ENCODE assay signal across 8 cellular contexts in genomic region chr13:114146629-114147028, GRCh38. TPM values are rescaled to one million over a fixed set of nuclear protein-coding genes. Genes with fewer than 3 reads are reported as not detected.
A peak's percentile ranks its signal among the peaks of the same experiment; 100 is the strongest.
DNase-seq lines count a peak whose midpoint lies in the region; ATAC-seq and TF ChIP-seq lines count a peak whose summit lies in the region.
"Had no signal": no experiment of that assay in that cellular context is flagged by ENCODE, and none has a peak within 500 bp of the region (broad histone marks: within the 10 kb centered on the region; RNA-seq: fewer than 3 reads in every experiment).

No MANE protein-coding gene starts in this region.

- CTCF ChIA-PET in Caco-2 (lab: Charles Lee): no interaction called here
- CTCF ChIA-PET in naive thymus-derived CD4-positive, alpha-beta T cell (lab: Charles Lee): interaction anchor here (0.9 to 1.0 kb wide), 2 partner anchors 16 to 79 kb away, joined by 3 to 5 read pairs; no protein-coding TSS in a partner anchor

- no peak for TF ChIP-seq POLR2A in gastroesophageal sphincter (IDR thresholded peaks at IDR 0.05)

- H3K36me3 Mint-ChIP-seq in Caco-2 (ENCODE audit: insufficient read depth, unreplicated experiment): no peaks in the 10 kb centered on the region
- H3K36me3 Mint-ChIP-seq in activated T-helper 1 cell treated with anti-CD3 and anti-CD28 coated beads, Interleukin-12 subunit alpha, Interleukin-12 subunit beta, Interleukin-2, Interleukin-4 antibody, amounts not matched to agents 30 ng/mL and 10 ng/mL and 1 ng/mL, durations not matched to agents 14 hours and 24 hours and 36 hours (ENCODE audit: low read depth): peaks cover 2% of the 10 kb centered on the region
- H3K36me3 Mint-ChIP-seq in naive thymus-derived CD4-positive, alpha-beta T cell: peaks cover 0 to 14% (median 3%) of the 10 kb centered on the region in 5 donors

- TF ChIP-seq CTCF in Caco-2 (IDR thresholded peaks at IDR 0.05; ENCODE audit: insufficient read depth in 1 of 2, low read depth in 1 of 2, low read length in 1 of 2, severe bottlenecking in 1 of 2, unreplicated experiment in 1 of 2): peak in 1 of 2 experiments; percentile 37
- no peak for TF ChIP-seq CTCF in gastroesophageal sphincter (IDR thresholded peaks at IDR 0.05)

- WGBS in gastroesophageal sphincter (ENCODE audit: low coverage in 1 of 2), 2 donors: 33% methylated on average over 1 of the region's 10 CpGs; no CpG with 5 or more reads in 1 of the 2 donors

- peak overlapping the region; percentile 74 for H3K27ac ChIP-seq in naive thymus-derived CD4-positive, alpha-beta T cell (ENCODE audit: low read depth, low read length)
- no peak overlapping the region for H3K27ac ChIP-seq in gastroesophageal sphincter

- H3K4me1 ChIP-seq in Caco-2: no peaks in the 10 kb centered on the region
- H3K4me1 ChIP-seq in naive thymus-derived CD4-positive, alpha-beta T cell (ENCODE audit: control insufficient read depth in 2 of 2, insufficient read depth in 2 of 2, low read length in 2 of 2): peaks cover 89 to 94% of the 10 kb centered on the region in 2 donors
- H3K4me1 ChIP-seq in gastroesophageal sphincter: peaks cover 0 to 12% (median 11%) of the 10 kb centered on the region in 3 donors

- POLR2A ChIA-PET in Caco-2 (lab: Charles Lee): interaction anchor here (0.6 kb wide), 1 partner anchor 80 kb away, joined by 4 read pairs; no protein-coding TSS in a partner anchor
- POLR2A ChIA-PET in naive thymus-derived CD4-positive, alpha-beta T cell (lab: Charles Lee): interaction anchor here (0.7 to 5.2 kb wide), 3 partner anchors 11 to 18 kb away, joined by 3 to 128 read pairs (median 100); partner anchors contain the start of gene RASA3

- intact Hi-C loops in Caco-2 (cut with micrococcal nuclease; ENCODE audit: unreplicated experiment): no loop called here
- intact Hi-C loops in activated T-helper 1 cell treated with anti-CD3 and anti-CD28 coated beads, Interleukin-12 subunit alpha, Interleukin-12 subunit beta, Interleukin-2, Interleukin-4 antibody, amounts not matched to agents 30 ng/mL and 10 ng/mL and 1 ng/mL, durations not matched to agents 14 hours and 24 hours and 36 hours (cut with micrococcal nuclease): loop anchor here (5.0 kb wide), 2 partner anchors 34 to 329 kb away; no protein-coding TSS in a partner anchor
- intact Hi-C loops in naive thymus-derived CD4-positive, alpha-beta T cell (cut with micrococcal nuclease): no loop called here

- no TSS peak for BruUV-seq in Caco-2 (replicated peaks; lab: Mats Ljungman, UMichigan)

- H3K36me3 ChIP-seq in Caco-2 (ENCODE audit: control insufficient read depth, insufficient read depth, low read length): no peaks in the 10 kb centered on the region
- no peaks in the 10 kb centered on the region for H3K36me3 ChIP-seq in H7 (replicated peaks; ENCODE audit: control insufficient read depth, insufficient read depth, low read length)
- H3K36me3 ChIP-seq in naive thymus-derived CD4-positive, alpha-beta T cell (ENCODE audit: control insufficient read depth in 2 of 3, insufficient read depth in 3 of 3, low read length in 3 of 3): no peaks in the 10 kb centered on the region
- no peaks in the 10 kb centered on the region for H3K36me3 ChIP-seq in gastroesophageal sphincter

- DNase-seq in Caco-2 (peak; percentile 28 to 32), H7 (peak; percentile 90), NCI-H446 treated with DMSO at 0.1 percent for 48 hours (lab: John Stamatoyannopoulos, UW) (no peak), NCI-H1092 (lab: John Stamatoyannopoulos, UW) (no peak)
- DNase-seq in activated T-helper 1 cell treated with anti-CD3 and anti-CD28 coated beads, Interleukin-12 subunit alpha, Interleukin-12 subunit beta, Interleukin-2, Interleukin-4 antibody, amounts not matched to agents 30 ng/mL and 10 ng/mL and 1 ng/mL, durations not matched to agents 14 hours and 24 hours and 36 hours (ENCODE audit: low spot score): no peak
- DNase-seq in naive thymus-derived CD4-positive, alpha-beta T cell: no peak

- no peak for TF ChIP-seq EP300 in gastroesophageal sphincter (IDR thresholded peaks at IDR 0.05)

- H3K27me3 ChIP-seq in Caco-2 (replicated peaks; ENCODE audit: control insufficient read depth, insufficient read depth, low read length) (no peaks in the 10 kb centered on the region), H7 (ENCODE audit: control insufficient read depth, insufficient read depth, low read length) (no peaks in the 10 kb centered on the region), gastroesophageal sphincter (no peaks in the 10 kb centered on the region)
- no peaks in the 10 kb centered on the region for H3K27me3 ChIP-seq in naive thymus-derived CD4-positive, alpha-beta T cell (ENCODE audit: control insufficient read depth in 2 of 2, insufficient read depth in 2 of 2, low read length in 2 of 2)

- H3K27ac Mint-ChIP-seq in Caco-2 (ENCODE audit: unreplicated experiment): no peak overlapping the region
- peak overlapping the region; percentile 50 for H3K27ac Mint-ChIP-seq in activated T-helper 1 cell treated with anti-CD3 and anti-CD28 coated beads, Interleukin-12 subunit alpha, Interleukin-12 subunit beta, Interleukin-2, Interleukin-4 antibody, amounts not matched to agents 30 ng/mL and 10 ng/mL and 1 ng/mL, durations not matched to agents 14 hours and 24 hours and 36 hours
- H3K27ac Mint-ChIP-seq in naive thymus-derived CD4-positive, alpha-beta T cell: peak overlapping the region in 1 of 9 donors; percentile 71

- ATAC-seq in naive thymus-derived CD4-positive, alpha-beta T cell: no peak
- no peak for ATAC-seq in gastroesophageal sphincter

- H3K4me3 ChIP-seq in Caco-2 (ENCODE audit: low read depth, low read length) (no peak overlapping the region), H7 (ENCODE audit: insufficient read depth, low read depth, low read length) (no peak overlapping the region), gastroesophageal sphincter (no peak overlapping the region)
- peak overlapping the region; percentile 13 for H3K4me3 ChIP-seq in naive thymus-derived CD4-positive, alpha-beta T cell (ENCODE audit: low read length)

- H3K4me1 Mint-ChIP-seq in Caco-2 (ENCODE audit: low read depth, unreplicated experiment): no peaks in the 10 kb centered on the region
- H3K4me1 Mint-ChIP-seq in activated T-helper 1 cell treated with anti-CD3 and anti-CD28 coated beads, Interleukin-12 subunit alpha, Interleukin-12 subunit beta, Interleukin-2, Interleukin-4 antibody, amounts not matched to agents 30 ng/mL and 10 ng/mL and 1 ng/mL, durations not matched to agents 14 hours and 24 hours and 36 hours (ENCODE audit: low read depth): peaks cover 66% of the 10 kb centered on the region
- H3K4me1 Mint-ChIP-seq in naive thymus-derived CD4-positive, alpha-beta T cell: peaks cover 50 to 69% (median 68%) of the 10 kb centered on the region in 7 donors

- no peaks in the 10 kb centered on the region for H3K9me3 Mint-ChIP-seq in Caco-2 (ENCODE audit: unreplicated experiment)
- H3K9me3 Mint-ChIP-seq in activated T-helper 1 cell treated with anti-CD3 and anti-CD28 coated beads, Interleukin-12 subunit alpha, Interleukin-12 subunit beta, Interleukin-2, Interleukin-4 antibody, amounts not matched to agents 30 ng/mL and 10 ng/mL and 1 ng/mL, durations not matched to agents 14 hours and 24 hours and 36 hours: no peaks in the 10 kb centered on the region
- H3K9me3 Mint-ChIP-seq in naive thymus-derived CD4-positive, alpha-beta T cell: peaks cover 0 to 2% (median 0%) of the 10 kb centered on the region in 11 donors

- H3K27me3 Mint-ChIP-seq in Caco-2 (ENCODE audit: insufficient read depth, unreplicated experiment): peaks cover 3% of the 10 kb centered on the region
- peaks cover 2% of the 10 kb centered on the region for H3K27me3 Mint-ChIP-seq in activated T-helper 1 cell treated with anti-CD3 and anti-CD28 coated beads, Interleukin-12 subunit alpha, Interleukin-12 subunit beta, Interleukin-2, Interleukin-4 antibody, amounts not matched to agents 30 ng/mL and 10 ng/mL and 1 ng/mL, durations not matched to agents 14 hours and 24 hours and 36 hours (ENCODE audit: insufficient read depth)
- peaks cover 0 to 15% (median 0%) of the 10 kb centered on the region in 5 donors for H3K27me3 Mint-ChIP-seq in naive thymus-derived CD4-positive, alpha-beta T cell

- H3K4me3 Mint-ChIP-seq in Caco-2 (ENCODE audit: unreplicated experiment): no peak overlapping the region
- peak overlapping the region; percentile 48 for H3K4me3 Mint-ChIP-seq in activated T-helper 1 cell treated with anti-CD3 and anti-CD28 coated beads, Interleukin-12 subunit alpha, Interleukin-12 subunit beta, Interleukin-2, Interleukin-4 antibody, amounts not matched to agents 30 ng/mL and 10 ng/mL and 1 ng/mL, durations not matched to agents 14 hours and 24 hours and 36 hours
- H3K4me3 Mint-ChIP-seq in naive thymus-derived CD4-positive, alpha-beta T cell: peak overlapping the region in 8 of 10 donors; percentile 49 to 77 (median 66)

- H3K9me3 ChIP-seq in Caco-2: no peaks in the 10 kb centered on the region
- H3K9me3 ChIP-seq in naive thymus-derived CD4-positive, alpha-beta T cell (ENCODE audit: control insufficient read depth in 2 of 3, low read length in 3 of 3): no peaks in the 10 kb centered on the region
- H3K9me3 ChIP-seq in gastroesophageal sphincter: no peaks in the 10 kb centered on the region

RNA-seq across cellular contexts. Expression of gene RASA3, which starts 14.2 kb away (rescaled TPM):
- total RNA-seq in Caco-2 (2022): 0.88 and 0.95 TPM in 2 replicates
- 15.3 and 16.5 TPM in 2 replicates for total RNA-seq in H7 (2014; rRNA removed; shearing (Covaris generic))
- total RNA-seq in activated T-helper 1 cell treated with anti-CD3 and anti-CD28 coated beads, Interleukin-12 subunit alpha, Interleukin-12 subunit beta, Interleukin-2, Interleukin-4 antibody, amounts not matched to agents 30 ng/mL and 10 ng/mL and 1 ng/mL, durations not matched to agents 14 hours and 24 hours and 36 hours: 22.9 and 23.5 TPM in 2 replicates
- 100 to 1,000 TPM; 110 to 227 (median 199) TPM for total RNA-seq in naive thymus-derived CD4-positive, alpha-beta T cell
- polyA plus RNA-seq in naive thymus-derived CD4-positive, alpha-beta T cell: 100 to 1,000 TPM; 109 to 195 TPM
- 10 to 100 TPM; 25.0 to 43.1 (median 30.2) TPM for total RNA-seq in gastroesophageal sphincter

RNA-seq across cellular contexts. Expression of gene CFAP97D2, which starts 32.4 kb away (rescaled TPM):
- total RNA-seq in Caco-2 (2022): not detected in 2 replicates
- not detected in 2 replicates for total RNA-seq in H7 (2014; rRNA removed; shearing (Covaris generic))
- not detected in 2 replicates for total RNA-seq in activated T-helper 1 cell treated with anti-CD3 and anti-CD28 coated beads, Interleukin-12 subunit alpha, Interleukin-12 subunit beta, Interleukin-2, Interleukin-4 antibody, amounts not matched to agents 30 ng/mL and 10 ng/mL and 1 ng/mL, durations not matched to agents 14 hours and 24 hours and 36 hours
- 1 to 10 TPM in 1 of 5 experiments, under 1 TPM in 1, not detected in 3; 0.27 to 1.1 TPM for total RNA-seq in naive thymus-derived CD4-positive, alpha-beta T cell
- under 1 TPM in 1 of 2 donors, not detected in 1; 0.33 TPM for polyA plus RNA-seq in naive thymus-derived CD4-positive, alpha-beta T cell
- total RNA-seq in gastroesophageal sphincter: not detected
- total RNA-seq: NCI-H460 had no signal

Comparison
In these comparisons a context has a peak if more than half of its experiments do, and no peak if none do; other contexts are left out.
1. DNase-seq: peak in Caco-2 (2 of 2) and H7 (single experiment); none in activated T-helper 1 cell treated with anti-CD3 and anti-CD28 coated beads, Interleukin-12 subunit alpha, Interleukin-12 subunit beta, Interleukin-2, Interleukin-4 antibody, amounts not matched to agents 30 ng/mL and 10 ng/mL and 1 ng/mL, durations not matched to agents 14 hours and 24 hours and 36 hours (single experiment), naive thymus-derived CD4-positive, alpha-beta T cell (0 of 9), NCI-H446 treated with DMSO at 0.1 percent for 48 hours (single experiment) and NCI-H1092 (single experiment).